Comparison of ENCODE assay signal across 1 cellular context in the genomic region with DNA sequence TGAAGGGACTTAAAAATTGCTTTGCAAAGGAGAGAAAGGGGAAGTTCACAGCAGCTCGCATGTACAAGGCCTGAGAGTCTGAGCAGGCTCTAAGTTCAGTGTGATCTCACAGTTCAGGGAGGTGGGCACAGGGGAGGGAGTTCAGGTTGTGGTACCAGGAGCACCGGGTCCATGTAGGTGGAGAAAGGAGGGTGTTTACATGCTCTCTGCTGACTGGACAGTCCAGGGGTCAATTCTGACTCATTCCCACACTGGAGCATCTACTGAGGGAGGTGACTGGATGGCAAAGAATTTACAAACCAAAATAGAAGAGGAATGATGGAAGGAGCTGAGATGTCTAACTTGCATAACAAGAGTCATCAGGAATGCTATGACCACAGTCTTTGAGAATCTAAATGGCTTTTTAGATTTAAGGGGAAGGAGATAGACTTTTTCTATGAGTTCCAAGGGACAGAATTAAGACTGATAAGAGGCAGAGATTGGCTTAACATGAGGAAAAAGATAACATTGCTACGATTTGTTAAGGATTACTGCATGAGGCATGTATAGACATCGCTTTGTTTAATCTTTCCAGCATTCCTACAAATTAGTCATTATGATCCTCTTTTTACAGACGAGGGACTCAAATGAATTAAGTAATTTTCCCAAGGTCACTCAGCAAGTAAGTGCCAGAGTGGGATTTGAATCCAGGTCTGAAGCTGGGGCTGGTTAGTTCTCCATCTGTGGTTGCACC.
A peak's percentile ranks its signal among the peaks of the same experiment; 100 is the strongest.
TF ChIP-seq lines count a peak whose summit lies in the region.

No MANE protein-coding gene starts in this region.

TF ChIP-seq in HepG2, 621 proteins besides CTCF, POLR2A, EP300 and RAD21 (continues in another document):
- TF ChIP-seq, protein P1, sequence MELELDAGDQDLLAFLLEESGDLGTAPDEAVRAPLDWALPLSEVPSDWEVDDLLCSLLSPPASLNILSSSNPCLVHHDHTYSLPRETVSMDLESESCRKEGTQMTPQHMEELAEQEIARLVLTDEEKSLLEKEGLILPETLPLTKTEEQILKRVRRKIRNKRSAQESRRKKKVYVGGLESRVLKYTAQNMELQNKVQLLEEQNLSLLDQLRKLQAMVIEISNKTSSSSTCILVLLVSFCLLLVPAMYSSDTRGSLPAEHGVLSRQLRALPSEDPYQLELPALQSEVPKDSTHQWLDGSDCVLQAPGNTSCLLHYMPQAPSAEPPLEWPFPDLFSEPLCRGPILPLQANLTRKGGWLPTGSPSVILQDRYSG (CRISPR knock-in tag; IDR thresholded peaks at IDR 0.05), result no peak
- TF ChIP-seq ZNF652 (CRISPR knock-in tag; IDR thresholded peaks at IDR 0.05; ENCODE audit: borderline replicate concordance, low read depth), result no peak
- TF ChIP-seq TOPORS (CRISPR knock-in tag; IDR thresholded peaks at IDR 0.05), result no peak
- TF ChIP-seq ZNF329 (CRISPR knock-in tag; IDR thresholded peaks at IDR 0.05; ENCODE audit: low read depth), result no peak; the same call in 1 of the 2 replicates
- TF ChIP-seq, protein P2, sequence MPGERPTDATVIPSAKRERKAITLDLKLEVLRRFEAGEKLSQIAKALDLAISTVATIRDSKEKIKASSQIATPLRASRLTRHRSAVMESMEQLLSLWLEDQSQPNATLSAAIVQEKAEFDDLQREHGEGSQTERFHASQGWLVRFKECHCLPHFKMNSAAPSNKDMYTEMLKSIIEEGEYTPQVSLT (CRISPR knock-in tag; IDR thresholded peaks at IDR 0.05; ENCODE audit: borderline replicate concordance, low read depth), result no peak
- TF ChIP-seq, protein P3, sequence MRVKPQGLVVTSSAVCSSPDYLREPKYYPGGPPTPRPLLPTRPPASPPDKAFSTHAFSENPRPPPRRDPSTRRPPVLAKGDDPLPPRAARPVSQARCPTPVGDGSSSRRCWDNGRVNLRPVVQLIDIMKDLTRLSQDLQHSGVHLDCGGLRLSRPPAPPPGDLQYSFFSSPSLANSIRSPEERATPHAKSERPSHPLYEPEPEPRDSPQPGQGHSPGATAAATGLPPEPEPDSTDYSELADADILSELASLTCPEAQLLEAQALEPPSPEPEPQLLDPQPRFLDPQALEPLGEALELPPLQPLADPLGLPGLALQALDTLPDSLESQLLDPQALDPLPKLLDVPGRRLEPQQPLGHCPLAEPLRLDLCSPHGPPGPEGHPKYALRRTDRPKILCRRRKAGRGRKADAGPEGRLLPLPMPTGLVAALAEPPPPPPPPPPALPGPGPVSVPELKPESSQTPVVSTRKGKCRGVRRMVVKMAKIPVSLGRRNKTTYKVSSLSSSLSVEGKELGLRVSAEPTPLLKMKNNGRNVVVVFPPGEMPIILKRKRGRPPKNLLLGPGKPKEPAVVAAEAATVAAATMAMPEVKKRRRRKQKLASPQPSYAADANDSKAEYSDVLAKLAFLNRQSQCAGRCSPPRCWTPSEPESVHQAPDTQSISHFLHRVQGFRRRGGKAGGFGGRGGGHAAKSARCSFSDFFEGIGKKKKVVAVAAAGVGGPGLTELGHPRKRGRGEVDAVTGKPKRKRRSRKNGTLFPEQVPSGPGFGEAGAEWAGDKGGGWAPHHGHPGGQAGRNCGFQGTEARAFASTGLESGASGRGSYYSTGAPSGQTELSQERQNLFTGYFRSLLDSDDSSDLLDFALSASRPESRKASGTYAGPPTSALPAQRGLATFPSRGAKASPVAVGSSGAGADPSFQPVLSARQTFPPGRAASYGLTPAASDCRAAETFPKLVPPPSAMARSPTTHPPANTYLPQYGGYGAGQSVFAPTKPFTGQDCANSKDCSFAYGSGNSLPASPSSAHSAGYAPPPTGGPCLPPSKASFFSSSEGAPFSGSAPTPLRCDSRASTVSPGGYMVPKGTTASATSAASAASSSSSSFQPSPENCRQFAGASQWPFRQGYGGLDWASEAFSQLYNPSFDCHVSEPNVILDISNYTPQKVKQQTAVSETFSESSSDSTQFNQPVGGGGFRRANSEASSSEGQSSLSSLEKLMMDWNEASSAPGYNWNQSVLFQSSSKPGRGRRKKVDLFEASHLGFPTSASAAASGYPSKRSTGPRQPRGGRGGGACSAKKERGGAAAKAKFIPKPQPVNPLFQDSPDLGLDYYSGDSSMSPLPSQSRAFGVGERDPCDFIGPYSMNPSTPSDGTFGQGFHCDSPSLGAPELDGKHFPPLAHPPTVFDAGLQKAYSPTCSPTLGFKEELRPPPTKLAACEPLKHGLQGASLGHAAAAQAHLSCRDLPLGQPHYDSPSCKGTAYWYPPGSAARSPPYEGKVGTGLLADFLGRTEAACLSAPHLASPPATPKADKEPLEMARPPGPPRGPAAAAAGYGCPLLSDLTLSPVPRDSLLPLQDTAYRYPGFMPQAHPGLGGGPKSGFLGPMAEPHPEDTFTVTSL (CRISPR knock-in tag; IDR thresholded peaks at IDR 0.05; ENCODE audit: borderline replicate concordance), result peak; percentile 73; the same call in 1 of the 2 replicates
- no peak for TF ChIP-seq ZNF878 (CRISPR knock-in tag; IDR thresholded peaks at IDR 0.05)
- TF ChIP-seq ISL2 (CRISPR knock-in tag; IDR thresholded peaks at IDR 0.05), result no peak
- TF ChIP-seq, protein P4, sequence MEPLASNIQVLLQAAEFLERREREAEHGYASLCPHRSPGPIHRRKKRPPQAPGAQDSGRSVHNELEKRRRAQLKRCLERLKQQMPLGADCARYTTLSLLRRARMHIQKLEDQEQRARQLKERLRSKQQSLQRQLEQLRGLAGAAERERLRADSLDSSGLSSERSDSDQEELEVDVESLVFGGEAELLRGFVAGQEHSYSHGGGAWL (CRISPR knock-in tag; IDR thresholded peaks at IDR 0.05), result no peak
- peak; percentile 41 for TF ChIP-seq CREB1 (IDR thresholded peaks at IDR 0.05)
- TF ChIP-seq CREB1 (CRISPR knock-in tag; IDR thresholded peaks at IDR 0.05), result peak; percentile 73; the same call in 1 of the 2 replicates
- TF ChIP-seq, protein P5, sequence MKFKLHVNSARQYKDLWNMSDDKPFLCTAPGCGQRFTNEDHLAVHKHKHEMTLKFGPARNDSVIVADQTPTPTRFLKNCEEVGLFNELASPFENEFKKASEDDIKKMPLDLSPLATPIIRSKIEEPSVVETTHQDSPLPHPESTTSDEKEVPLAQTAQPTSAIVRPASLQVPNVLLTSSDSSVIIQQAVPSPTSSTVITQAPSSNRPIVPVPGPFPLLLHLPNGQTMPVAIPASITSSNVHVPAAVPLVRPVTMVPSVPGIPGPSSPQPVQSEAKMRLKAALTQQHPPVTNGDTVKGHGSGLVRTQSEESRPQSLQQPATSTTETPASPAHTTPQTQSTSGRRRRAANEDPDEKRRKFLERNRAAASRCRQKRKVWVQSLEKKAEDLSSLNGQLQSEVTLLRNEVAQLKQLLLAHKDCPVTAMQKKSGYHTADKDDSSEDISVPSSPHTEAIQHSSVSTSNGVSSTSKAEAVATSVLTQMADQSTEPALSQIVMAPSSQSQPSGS (CRISPR knock-in tag; IDR thresholded peaks at IDR 0.05), result peak; percentile 41; the same call in 1 of the 2 replicates
- TF ChIP-seq ARNT (IDR thresholded peaks at IDR 0.05), result no peak
- no peak for TF ChIP-seq EHMT2 (IDR thresholded peaks at IDR 0.05; ENCODE audit: borderline replicate concordance, low read depth, low read length)
- TF ChIP-seq FOXP1 (IDR thresholded peaks at IDR 0.05), result 0 out of 2 replicates have a peak, but pooled peaks have one; percentile 21
- TF ChIP-seq FOXP1 (CRISPR knock-in tag; IDR thresholded peaks at IDR 0.05), result peak; percentile 67
- TF ChIP-seq, protein P6, sequence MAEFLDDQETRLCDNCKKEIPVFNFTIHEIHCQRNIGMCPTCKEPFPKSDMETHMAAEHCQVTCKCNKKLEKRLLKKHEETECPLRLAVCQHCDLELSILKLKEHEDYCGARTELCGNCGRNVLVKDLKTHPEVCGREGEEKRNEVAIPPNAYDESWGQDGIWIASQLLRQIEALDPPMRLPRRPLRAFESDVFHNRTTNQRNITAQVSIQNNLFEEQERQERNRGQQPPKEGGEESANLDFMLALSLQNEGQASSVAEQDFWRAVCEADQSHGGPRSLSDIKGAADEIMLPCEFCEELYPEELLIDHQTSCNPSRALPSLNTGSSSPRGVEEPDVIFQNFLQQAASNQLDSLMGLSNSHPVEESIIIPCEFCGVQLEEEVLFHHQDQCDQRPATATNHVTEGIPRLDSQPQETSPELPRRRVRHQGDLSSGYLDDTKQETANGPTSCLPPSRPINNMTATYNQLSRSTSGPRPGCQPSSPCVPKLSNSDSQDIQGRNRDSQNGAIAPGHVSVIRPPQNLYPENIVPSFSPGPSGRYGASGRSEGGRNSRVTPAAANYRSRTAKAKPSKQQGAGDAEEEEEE (CRISPR knock-in tag; IDR thresholded peaks at IDR 0.05; ENCODE audit: borderline replicate concordance), result no peak
- TF ChIP-seq TAF1 (CRISPR knock-in tag; IDR thresholded peaks at IDR 0.05), result no peak
- no peak for TF ChIP-seq ZSCAN29 (CRISPR knock-in tag; conservative IDR thresholded peaks at IDR 0.05)
- no peak; the same call in 1 of the 2 replicates for TF ChIP-seq GATA4 (IDR thresholded peaks at IDR 0.05; ENCODE audit: borderline replicate concordance, low read depth)
- no peak for TF ChIP-seq HOXA7 (CRISPR knock-in tag; IDR thresholded peaks at IDR 0.05)
- no peak for TF ChIP-seq POLR2G (IDR thresholded peaks at IDR 0.05; ENCODE audit: low read depth, low read length)
- no peak for TF ChIP-seq KAT2B (IDR thresholded peaks at IDR 0.05; ENCODE audit: borderline replicate concordance, low read depth, low read length)
- TF ChIP-seq, protein P7, sequence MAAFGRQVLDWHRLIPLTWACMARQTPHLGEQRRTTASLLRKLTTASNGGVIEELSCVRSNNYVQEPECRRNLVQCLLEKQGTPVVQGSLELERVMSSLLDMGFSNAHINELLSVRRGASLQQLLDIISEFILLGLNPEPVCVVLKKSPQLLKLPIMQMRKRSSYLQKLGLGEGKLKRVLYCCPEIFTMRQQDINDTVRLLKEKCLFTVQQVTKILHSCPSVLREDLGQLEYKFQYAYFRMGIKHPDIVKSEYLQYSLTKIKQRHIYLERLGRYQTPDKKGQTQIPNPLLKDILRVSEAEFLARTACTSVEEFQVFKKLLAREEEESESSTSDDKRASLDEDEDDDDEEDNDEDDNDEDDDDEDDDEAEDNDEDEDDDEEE (CRISPR knock-in tag; IDR thresholded peaks at IDR 0.05), result no peak
- TF ChIP-seq, protein P8, sequence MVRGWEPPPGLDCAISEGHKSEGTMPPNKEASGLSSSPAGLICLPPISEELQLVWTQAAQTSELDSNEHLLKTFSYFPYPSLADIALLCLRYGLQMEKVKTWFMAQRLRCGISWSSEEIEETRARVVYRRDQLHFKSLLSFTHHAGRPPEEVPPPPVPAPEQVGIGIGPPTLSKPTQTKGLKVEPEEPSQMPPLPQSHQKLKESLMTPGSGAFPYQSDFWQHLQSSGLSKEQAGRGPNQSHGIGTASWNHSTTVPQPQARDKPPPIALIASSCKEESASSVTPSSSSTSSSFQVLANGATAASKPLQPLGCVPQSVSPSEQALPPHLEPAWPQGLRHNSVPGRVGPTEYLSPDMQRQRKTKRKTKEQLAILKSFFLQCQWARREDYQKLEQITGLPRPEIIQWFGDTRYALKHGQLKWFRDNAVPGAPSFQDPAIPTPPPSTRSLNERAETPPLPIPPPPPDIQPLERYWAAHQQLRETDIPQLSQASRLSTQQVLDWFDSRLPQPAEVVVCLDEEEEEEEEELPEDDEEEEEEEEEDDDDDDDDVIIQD (CRISPR knock-in tag; IDR thresholded peaks at IDR 0.05; ENCODE audit: low read depth), result peak; percentile 46; the same call in 1 of the 2 replicates
- no peak for TF ChIP-seq ZNF180 (CRISPR knock-in tag; IDR thresholded peaks at IDR 0.05; ENCODE audit: borderline replicate concordance, low read depth)
- TF ChIP-seq RXRB (CRISPR knock-in tag; IDR thresholded peaks at IDR 0.05; ENCODE audit: borderline replicate concordance), result peak; percentile 72
- no peak for TF ChIP-seq ZNF484 (CRISPR knock-in tag; IDR thresholded peaks at IDR 0.05; ENCODE audit: borderline replicate concordance, low read depth)
- TF ChIP-seq, protein P9, sequence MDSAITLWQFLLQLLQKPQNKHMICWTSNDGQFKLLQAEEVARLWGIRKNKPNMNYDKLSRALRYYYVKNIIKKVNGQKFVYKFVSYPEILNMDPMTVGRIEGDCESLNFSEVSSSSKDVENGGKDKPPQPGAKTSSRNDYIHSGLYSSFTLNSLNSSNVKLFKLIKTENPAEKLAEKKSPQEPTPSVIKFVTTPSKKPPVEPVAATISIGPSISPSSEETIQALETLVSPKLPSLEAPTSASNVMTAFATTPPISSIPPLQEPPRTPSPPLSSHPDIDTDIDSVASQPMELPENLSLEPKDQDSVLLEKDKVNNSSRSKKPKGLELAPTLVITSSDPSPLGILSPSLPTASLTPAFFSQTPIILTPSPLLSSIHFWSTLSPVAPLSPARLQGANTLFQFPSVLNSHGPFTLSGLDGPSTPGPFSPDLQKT (CRISPR knock-in tag; IDR thresholded peaks at IDR 0.05; ENCODE audit: borderline replicate concordance), result no peak
- TF ChIP-seq SAFB2 (CRISPR knock-in tag; IDR thresholded peaks at IDR 0.05; ENCODE audit: borderline replicate concordance, low read depth), result no peak
- TF ChIP-seq ZFX (CRISPR knock-in tag; IDR thresholded peaks at IDR 0.05; ENCODE audit: low read depth), result peak; percentile 67; the same call in 1 of the 2 replicates
- TF ChIP-seq HNF4A (CRISPR knock-in tag; IDR thresholded peaks at IDR 0.05), result peak; percentile 93
- TF ChIP-seq, protein P10, sequence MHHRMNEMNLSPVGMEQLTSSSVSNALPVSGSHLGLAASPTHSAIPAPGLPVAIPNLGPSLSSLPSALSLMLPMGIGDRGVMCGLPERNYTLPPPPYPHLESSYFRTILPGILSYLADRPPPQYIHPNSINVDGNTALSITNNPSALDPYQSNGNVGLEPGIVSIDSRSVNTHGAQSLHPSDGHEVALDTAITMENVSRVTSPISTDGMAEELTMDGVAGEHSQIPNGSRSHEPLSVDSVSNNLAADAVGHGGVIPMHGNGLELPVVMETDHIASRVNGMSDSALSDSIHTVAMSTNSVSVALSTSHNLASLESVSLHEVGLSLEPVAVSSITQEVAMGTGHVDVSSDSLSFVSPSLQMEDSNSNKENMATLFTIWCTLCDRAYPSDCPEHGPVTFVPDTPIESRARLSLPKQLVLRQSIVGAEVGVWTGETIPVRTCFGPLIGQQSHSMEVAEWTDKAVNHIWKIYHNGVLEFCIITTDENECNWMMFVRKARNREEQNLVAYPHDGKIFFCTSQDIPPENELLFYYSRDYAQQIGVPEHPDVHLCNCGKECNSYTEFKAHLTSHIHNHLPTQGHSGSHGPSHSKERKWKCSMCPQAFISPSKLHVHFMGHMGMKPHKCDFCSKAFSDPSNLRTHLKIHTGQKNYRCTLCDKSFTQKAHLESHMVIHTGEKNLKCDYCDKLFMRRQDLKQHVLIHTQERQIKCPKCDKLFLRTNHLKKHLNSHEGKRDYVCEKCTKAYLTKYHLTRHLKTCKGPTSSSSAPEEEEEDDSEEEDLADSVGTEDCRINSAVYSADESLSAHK (CRISPR knock-in tag; IDR thresholded peaks at IDR 0.05; ENCODE audit: borderline replicate concordance), result no peak
- TF ChIP-seq, protein P11, sequence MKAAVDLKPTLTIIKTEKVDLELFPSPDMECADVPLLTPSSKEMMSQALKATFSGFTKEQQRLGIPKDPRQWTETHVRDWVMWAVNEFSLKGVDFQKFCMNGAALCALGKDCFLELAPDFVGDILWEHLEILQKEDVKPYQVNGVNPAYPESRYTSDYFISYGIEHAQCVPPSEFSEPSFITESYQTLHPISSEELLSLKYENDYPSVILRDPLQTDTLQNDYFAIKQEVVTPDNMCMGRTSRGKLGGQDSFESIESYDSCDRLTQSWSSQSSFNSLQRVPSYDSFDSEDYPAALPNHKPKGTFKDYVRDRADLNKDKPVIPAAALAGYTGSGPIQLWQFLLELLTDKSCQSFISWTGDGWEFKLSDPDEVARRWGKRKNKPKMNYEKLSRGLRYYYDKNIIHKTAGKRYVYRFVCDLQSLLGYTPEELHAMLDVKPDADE (CRISPR knock-in tag; IDR thresholded peaks at IDR 0.05), result no peak
- peak; percentile 66 for TF ChIP-seq NFYC (CRISPR knock-in tag; IDR thresholded peaks at IDR 0.05)
- no peak for TF ChIP-seq KDM5A (IDR thresholded peaks at IDR 0.05; ENCODE audit: borderline replicate concordance, low read length)
- no peak for TF ChIP-seq GTF3A (CRISPR knock-in tag; conservative IDR thresholded peaks at IDR 0.05)
- no peak for TF ChIP-seq HNRNPK (IDR thresholded peaks at IDR 0.05; ENCODE audit: low read depth, low read length, poor library complexity, severe bottlenecking)
